27 cellular contexts compared by ENCODE assay signal in genomic region chr10:124114696-124115095, GRCh38.
"Had no signal": no experiment of that assay in that cellular context is flagged by ENCODE, and none has a peak within 500 bp of the region (broad histone marks: within the 10 kb centered on the region; RNA-seq: fewer than 3 reads in every experiment).

No MANE protein-coding gene starts in this region.

- H3K4me3 ChIP-seq: ovary, psoas muscle, right lobe of liver, sigmoid colon, stomach, thoracic aorta, thyroid gland, tibial nerve, upper lobe of left lung, vagina had no signal

- H3K4me1 ChIP-seq: parathyroid adenoma, psoas muscle, right lobe of liver, sigmoid colon had no signal

- DNase-seq: nephron progenitor cell; nucleus accumbens; psoas muscle; right cardiac atrium; right lobe of liver; sigmoid colon; small intestine; stimulated activated CD4-positive, alpha-beta T cell treated with anti-CD3 and anti-CD28 coated beads, Interleukin-12 subunit alpha, Interleukin-12 subunit beta, amount 100 ng/mL, for 4 hours; stimulated activated CD4-positive, alpha-beta T cell treated with anti-CD3 and anti-CD28 coated beads, Interleukin-1b, Interleukin-23, amount 100 ng/mL, for 48 hours; stimulated activated CD4-positive, alpha-beta T cell treated with anti-CD3 and anti-CD28 coated beads, Interleukin-4, amount 100 ng/mL, for 1 hour; stimulated activated CD4-positive, alpha-beta T cell treated with anti-CD3 and anti-CD28 coated beads, Interleukin-4, amount 100 ng/mL, for 4 hours; stimulated activated CD8-positive, alpha-beta memory T cell treated with anti-CD3 and anti-CD28 coated beads, Interleukin-4, amount 100 ng/mL, for 48 hours; stimulated activated naive B cell treated with anti-CD40 and anti-IgM and Interleukin-4, amounts not matched to agents 10 μg/mL and 1 μg/mL and 100 μg/mL, for 72 hours; stimulated activated naive CD4-positive, alpha-beta T cell treated with Interleukin-2 at 50 U/mL for 16 hours; stomach; thyroid gland; trophoblast cell; upper lobe of left lung had no signal

- H3K27me3 ChIP-seq: ovary, right lobe of liver, sigmoid colon, stomach, thyroid gland, tibial nerve, upper lobe of left lung, vagina had no signal

- H3K9ac ChIP-seq: parathyroid adenoma had no signal

- FAIRE-seq: small intestine, urothelium cell line had no signal

- H3K27ac ChIP-seq: neutrophil, ovary, parathyroid adenoma, psoas muscle, right lobe of liver, sigmoid colon, stomach, thoracic aorta, thyroid gland, tibial nerve, upper lobe of left lung, vagina had no signal

- H3K9me3 ChIP-seq: neutrophil, ovary, psoas muscle, right lobe of liver, sigmoid colon, stomach, thoracic aorta, thyroid gland, tibial nerve, upper lobe of left lung, vagina had no signal

- H3K36me3 ChIP-seq: neutrophil, ovary, right lobe of liver, sigmoid colon, stomach, thoracic aorta, thyroid gland, tibial nerve, upper lobe of left lung, vagina had no signal

- ATAC-seq: naive thymus-derived CD8-positive, alpha-beta T cell; natural killer cell treated with Interleukin-12 subunit alpha and Interleukin-12 subunit beta and Interleukin-15 and Interleukin-18, amount 100 ng/mL, for 72 hours; psoas muscle; right cardiac atrium; right lobe of liver; stimulated activated naive B cell treated with anti-CD40 and anti-IgM and Interleukin-4, amounts not matched to agents 10 μg/mL and 1 μg/mL and 100 μg/mL, for 72 hours had no signal
